1 cellular context compared by ENCODE assay signal in the genomic region with DNA sequence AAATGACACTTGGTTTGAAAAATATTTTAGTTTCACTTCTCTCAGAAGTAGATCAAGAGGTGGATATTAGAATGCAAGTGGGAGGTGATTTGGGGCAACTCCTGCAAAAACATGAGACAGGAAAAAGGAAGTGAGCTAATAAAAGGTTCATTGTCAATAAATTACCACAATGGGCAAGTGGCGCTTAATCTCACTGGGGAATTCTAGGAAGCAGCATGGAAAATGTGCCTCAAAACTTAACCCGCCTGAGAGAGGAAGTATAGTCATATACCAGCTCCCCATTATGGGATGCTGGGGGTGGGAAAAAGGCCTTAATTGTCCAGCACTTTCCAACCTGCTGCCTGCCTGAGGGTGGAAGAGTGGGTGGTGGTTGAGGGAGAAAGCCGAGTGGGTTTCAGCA.
TF ChIP-seq lines count a peak whose summit lies in the region.

No MANE protein-coding gene starts in this region.

TF ChIP-seq in WTC11, 78 proteins besides CTCF, POLR2A, EP300 and RAD21:
- TF ChIP-seq, protein P1, sequence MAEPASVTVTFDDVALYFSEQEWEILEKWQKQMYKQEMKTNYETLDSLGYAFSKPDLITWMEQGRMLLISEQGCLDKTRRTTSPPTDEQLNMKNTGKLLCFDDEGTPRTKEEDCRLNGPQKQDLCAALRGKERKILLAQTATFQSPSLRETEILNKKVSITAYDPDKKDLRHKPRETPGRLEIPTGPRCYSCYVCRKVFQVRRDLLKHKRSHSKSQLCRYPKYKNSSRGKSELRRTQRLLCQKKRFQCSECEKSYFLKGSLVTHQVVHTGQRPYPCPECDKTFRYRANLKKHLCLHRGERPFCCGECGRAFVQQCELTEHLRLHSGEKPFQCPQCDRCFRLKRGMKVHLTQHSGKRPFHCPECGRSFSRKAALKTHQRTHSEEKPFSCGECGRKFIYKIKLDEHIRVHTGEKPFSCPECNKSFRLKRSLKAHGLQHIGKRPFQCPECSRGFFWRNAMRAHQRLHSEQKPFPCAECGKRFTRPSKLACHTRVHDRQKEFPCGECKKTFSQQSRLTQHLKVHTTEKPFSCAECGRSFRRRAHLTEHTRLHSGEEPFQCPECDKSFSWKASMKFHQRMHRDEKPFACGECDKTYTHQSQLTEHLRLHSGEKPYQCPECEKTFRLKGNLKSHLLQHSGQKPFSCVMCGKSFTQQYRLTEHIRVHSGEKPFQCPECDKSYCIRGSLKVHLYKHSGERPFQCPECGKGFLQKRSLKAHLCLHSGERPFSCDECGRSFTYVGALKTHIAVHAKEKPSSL (CRISPR knock-in tag; conservative IDR thresholded peaks at IDR 0.05) = no peak
- TF ChIP-seq ZNF512 (CRISPR knock-in tag; IDR thresholded peaks at IDR 0.05; ENCODE audit: borderline replicate concordance) (no peak), E2F1 (CRISPR knock-in tag; IDR thresholded peaks at IDR 0.05) (no peak), ZNF232 (CRISPR knock-in tag; IDR thresholded peaks at IDR 0.05) (no peak), KAT7 (CRISPR knock-in tag; IDR thresholded peaks at IDR 0.05; ENCODE audit: borderline replicate concordance) (no peak), CREM (CRISPR knock-in tag; IDR thresholded peaks at IDR 0.05) (no peak)
TF ChIP-seq in WTC11: peak in this region for 0.
